In genomic region chr6:149496597-149496996, GRCh38 we compare ENCODE assay signal across 8 cellular contexts. TPM values are rescaled to one million over a fixed set of nuclear protein-coding genes. Genes with fewer than 3 reads are reported as not detected.
A peak's percentile ranks its signal among the peaks of the same experiment; 100 is the strongest.
DNase-seq lines count a peak whose midpoint lies in the region; ATAC-seq and TF ChIP-seq lines count a peak whose summit lies in the region.
"Not testable (repeated sequence)": the region's sequence is repeated elsewhere in the genome, so short reads cannot be mapped to it uniquely, and the experiment has no call there.
"Had no signal": no experiment of that assay in that cellular context is flagged by ENCODE, and none has a peak within 500 bp of the region (broad histone marks: within the 10 kb centered on the region; RNA-seq: fewer than 3 reads in every experiment).

No MANE protein-coding gene starts in this region.

- peaks cover 57 to 81% (median 81%) of the 10 kb centered on the region in 3 donors for H3K4me1 Mint-ChIP-seq in T-cell
- peaks cover 58% of the 10 kb centered on the region for H3K4me1 Mint-ChIP-seq in activated T-helper 17 cell treated with anti-CD3 and anti-CD28 coated beads, Interleukin-2, amount 50 U/mL, for 72 hours
- H3K4me1 Mint-ChIP-seq in memory B cell, result peaks cover 27% of the 10 kb centered on the region

- H3K27ac Mint-ChIP-seq in T-cell (peak overlapping the region; percentile 95 to 98), memory B cell (peak overlapping the region; percentile 94)
- H3K27ac Mint-ChIP-seq in activated T-helper 17 cell treated with anti-CD3 and anti-CD28 coated beads, Interleukin-2, amount 50 U/mL, for 72 hours, result peak overlapping the region; percentile 99

- DNase-seq in GM12865 (ENCODE audit: low read depth) (peak; percentile 68), dermis blood vessel endothelial cell (peak; percentile 18)
- not testable (repeated sequence) for DNase-seq in T-cell; memory B cell (ENCODE audit: low spot score in 2 of 2)

- H3K4me3 ChIP-seq in GM12865 (ENCODE audit: low read depth, low read length), result not testable (repeated sequence)

- H3K9me3 Mint-ChIP-seq in T-cell; activated T-helper 17 cell treated with anti-CD3 and anti-CD28 coated beads, Interleukin-2, amount 50 U/mL, for 72 hours; memory B cell: not testable (repeated sequence)

- peaks cover 20% of the 10 kb centered on the region for H3K36me3 Mint-ChIP-seq in T-cell
- H3K36me3 Mint-ChIP-seq in activated T-helper 17 cell treated with anti-CD3 and anti-CD28 coated beads, Interleukin-2, amount 50 U/mL, for 72 hours (ENCODE audit: low read depth), result peaks cover 56% of the 10 kb centered on the region
- H3K36me3 Mint-ChIP-seq in memory B cell, result not testable (repeated sequence)

- ATAC-seq in GM21447 (IDR thresholded peaks at IDR 0.05; ENCODE audit: unreplicated experiment), result peak; percentile 52
- ATAC-seq in HG03108 (IDR thresholded peaks at IDR 0.05; ENCODE audit: unreplicated experiment), result peak; percentile 41
- ATAC-seq in T-cell (replicated peaks in 1 of 4); memory B cell (ENCODE audit: low read depth): not testable (repeated sequence)
- peak; percentile 56 for ATAC-seq in activated T-helper 17 cell treated with anti-CD3 and anti-CD28 coated beads, Interleukin-2, amount 50 U/mL, for 72 hours (replicated peaks)

- not testable (repeated sequence) for TF ChIP-seq CTCF in GM12865 (IDR thresholded peaks at IDR 0.05; ENCODE audit: insufficient read depth, low read depth, low read length, missing control alignments)

- CTCF ChIA-PET in T-cell (lab: Charles Lee), result interaction anchor here in 1 of 2 donors (0.6 to 2.4 kb wide), 3 partner anchors 9 to 12 kb away, joined by 3 to 23 read pairs (median 6); partner anchors contain the start of gene ZC3H12D

- not testable (repeated sequence) for H3K27me3 Mint-ChIP-seq in T-cell; activated T-helper 17 cell treated with anti-CD3 and anti-CD28 coated beads, Interleukin-2, amount 50 U/mL, for 72 hours; memory B cell

- POLR2A ChIA-PET in T-cell (lab: Charles Lee), result interaction anchor here (0.6 to 3.1 kb wide), 4 partner anchors 12 to 17 kb away, joined by 3 to 35 read pairs (median 3); no protein-coding TSS in a partner anchor

- H3K4me3 Mint-ChIP-seq in T-cell, result peak overlapping the region; percentile 57 to 78 (median 68)
- H3K4me3 Mint-ChIP-seq in activated T-helper 17 cell treated with anti-CD3 and anti-CD28 coated beads, Interleukin-2, amount 50 U/mL, for 72 hours, result peak overlapping the region; percentile 95
- H3K4me3 Mint-ChIP-seq in memory B cell, result not testable (repeated sequence)

RNA-seq across cellular contexts. Expression of gene ZC3H12D, which starts 11.8 kb away (rescaled TPM):
- total RNA-seq in T-cell (100 to 1,000 TPM in 3 of 5 donors, 10 to 100 TPM in 2; 48.2 to 117 (median 107) TPM), dermis blood vessel endothelial cell (0.17 and 0.23 TPM in 2 replicates)
- 100 to 1,000 TPM; 117 to 254 TPM for total RNA-seq in activated T-helper 17 cell treated with anti-CD3 and anti-CD28 coated beads, Interleukin-2, amount 50 U/mL, for 72 hours
- total RNA-seq: lung microvascular endothelial cell had no signal

RNA-seq across cellular contexts. Expression of gene PPIL4, which starts 49.2 kb away (rescaled TPM):
- 10 to 100 TPM; 25.2 to 32.1 (median 26.6) TPM for total RNA-seq in T-cell
- total RNA-seq in activated T-helper 17 cell treated with anti-CD3 and anti-CD28 coated beads, Interleukin-2, amount 50 U/mL, for 72 hours, result 10 to 100 TPM; 19.8 to 24.7 TPM
- total RNA-seq in dermis blood vessel endothelial cell, result 30.3 and 42.0 TPM in 2 replicates

Comparison
In these comparisons a context has a peak if more than half of its experiments do, and no peak if none do; other contexts are left out.
1. RNA of gene ZC3H12D, which starts 11.8 kb away (total RNA-seq): 117 to 254 TPM in activated T-helper 17 cell treated with anti-CD3 and anti-CD28 coated beads, Interleukin-2, amount 50 U/mL, for 72 hours and 48.2 to 117 TPM in T-cell; 0.17 to 0.23 TPM in dermis blood vessel endothelial cell; every median in the first group is over 10 times any median in the second.
2. Peak in every context shown above with its lines, with median percentiles within 50 percentile points of each other: H3K27ac Mint-ChIP-seq.